8 cellular contexts compared by ENCODE assay signal in the genomic region with DNA sequence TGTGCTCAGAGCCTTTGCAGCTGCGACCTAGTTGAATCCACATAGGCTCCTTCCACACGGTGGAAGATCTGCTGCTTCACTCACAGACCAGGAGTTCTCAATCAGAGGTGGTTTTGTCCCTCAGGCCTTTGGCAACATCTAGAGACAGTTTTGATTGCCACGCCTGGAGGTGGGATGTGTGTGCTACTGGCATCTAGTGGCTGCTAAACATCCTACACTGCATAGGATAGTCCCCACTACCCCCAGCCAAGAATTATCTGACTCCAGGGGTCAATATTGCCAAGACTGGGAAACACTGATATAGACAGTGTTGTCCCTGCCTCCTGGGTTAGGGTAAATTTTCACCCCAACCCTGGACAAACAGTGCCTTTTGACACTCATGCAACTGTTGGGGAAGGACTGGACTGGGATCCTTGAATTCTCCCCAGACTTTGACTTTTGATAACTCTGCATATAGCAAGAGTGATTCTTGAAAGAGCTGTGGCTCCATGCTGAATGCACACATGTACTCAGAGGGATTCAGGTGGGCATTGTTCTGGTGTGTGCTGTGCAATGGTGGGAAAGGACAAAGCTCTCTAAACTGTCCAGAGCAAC. TPM values are rescaled to one million over a fixed set of nuclear protein-coding genes. Genes with fewer than 3 reads are reported as not detected.
DNase-seq lines count a peak whose midpoint lies in the region; ATAC-seq lines count a peak whose summit lies in the region.

No MANE protein-coding gene starts in this region.

- ATAC-seq in HG03175 (IDR thresholded peaks at IDR 0.05; ENCODE audit: unreplicated experiment) (peak; percentile 59), T-cell (replicated peaks in 1 of 4) (peak; percentile 56 to 67 (median 59)), HG02970 (IDR thresholded peaks at IDR 0.05; ENCODE audit: low FRiP score, unreplicated experiment) (no peak)

- no peaks in the 10 kb centered on the region for H3K9me3 Mint-ChIP-seq in T-cell

- POLR2A ChIA-PET in T-cell (lab: Charles Lee) = interaction anchor here (0.6 to 1.4 kb wide), 2 partner anchors 18 to 38 kb away, joined by 3 read pairs; no protein-coding TSS in a partner anchor

- peak; percentile 61 for DNase-seq in NCI-H2107 treated with DMSO at 0.1 percent for 48 hours (lab: John Stamatoyannopoulos, UW; ENCODE audit: unreplicated experiment)
- DNase-seq in NCI-H2107 (lab: John Stamatoyannopoulos, UW) = no peak
- peak in 1 of 34 experiments; percentile 12 for DNase-seq in T-cell
- DNase-seq in kidney tubule cell (ENCODE audit: low spot score) = peak; percentile 25
- no peak for DNase-seq in COR-L47 (lab: John Stamatoyannopoulos, UW)
- DNase-seq in KG1 (lab: John Stamatoyannopoulos, UW) = no peak

- CTCF ChIA-PET in T-cell (lab: Charles Lee) = interaction anchor here (0.6 to 1.3 kb wide), 7 partner anchors 17 to 77 kb away, joined by 3 to 6 read pairs (median 3); a partner anchor contains a TSS

- H3K4me1 Mint-ChIP-seq in T-cell = peaks cover 0 to 2% (median 0%) of the 10 kb centered on the region in 3 donors

- H3K36me3 Mint-ChIP-seq in T-cell = peaks cover 10% of the 10 kb centered on the region

- H3K27me3 Mint-ChIP-seq in T-cell = no peaks in the 10 kb centered on the region

- H3K27ac Mint-ChIP-seq in T-cell = no peak overlapping the region

- no peak overlapping the region for H3K4me3 Mint-ChIP-seq in T-cell

RNA-seq across cellular contexts. Expression of a gene that starts 39.8 kb away (rescaled TPM):
- total RNA-seq in T-cell = 100 to 1,000 TPM; 149 to 257 (median 172) TPM

RNA-seq across cellular contexts. Expression of a gene that starts 55.5 kb away (rescaled TPM):
- 100 to 1,000 TPM; 252 to 290 (median 283) TPM for total RNA-seq in T-cell

Comparison
In these comparisons a context has a peak if more than half of its experiments do, and no peak if none do; other contexts are left out.
1. DNase-seq: peak in NCI-H2107 treated with DMSO at 0.1 percent for 48 hours (single experiment) and kidney tubule cell (single experiment); none in NCI-H2107 (single experiment), COR-L47 (single experiment) and KG1 (single experiment).